ENCODE assay signal across 18 cellular contexts in genomic region chr4:95087657-95088455, GRCh38.
DNase-seq lines count a peak whose midpoint lies in the region; ATAC-seq, FAIRE-seq and TF ChIP-seq lines count a peak whose summit lies in the region.
"Had no signal": no experiment of that assay in that cellular context is flagged by ENCODE, and none has a peak within 500 bp of the region (broad histone marks: within the 10 kb centered on the region; RNA-seq: fewer than 3 reads in every experiment).

No MANE protein-coding gene starts in this region.

- no peak overlapping the region for H3K27ac ChIP-seq in GM23248
- H3K27ac ChIP-seq in pancreas, result no peak overlapping the region
- H3K27ac ChIP-seq: BLaER1 treated with 17β-estradiol and CSF1 and Interleukin-3, amounts not matched to agents 10 nM and 100 nM; body of pancreas had no signal

- H3K4me3 ChIP-seq in GM23248 (no peak overlapping the region), epithelial cell of esophagus (ENCODE audit: low read length) (no peak overlapping the region), pancreas (no peak overlapping the region)
- H3K4me3 ChIP-seq: BLaER1 treated with 17β-estradiol and CSF1 and Interleukin-3, amounts not matched to agents 10 nM and 100 nM; body of pancreas; HAP-1 had no signal

- 94 to 95% methylated on average over 2 of the region's 2 CpGs for WGBS in GM23248 (ENCODE audit: low coverage in 1 of 2, low lambda C conversion rate in 2 of 2, missing lambda C conversion rate in 2 of 2), 2 experiments
- WGBS in pancreas, 2 donors, result 70 to 80% methylated on average over 2 of the region's 2 CpGs

- 0 out of 2 replicates have a peak, but pooled peaks cover 5% of the 10 kb centered on the region for H3F3A ChIP-seq in GM23248 (ENCODE audit: insufficient read depth)

- H3K27me3 ChIP-seq in GM23248 (replicated peaks; ENCODE audit: insufficient read depth), result no peaks in the 10 kb centered on the region
- no peaks in the 10 kb centered on the region for H3K27me3 ChIP-seq in pancreas
- H3K27me3 ChIP-seq: BLaER1 treated with 17β-estradiol and CSF1 and Interleukin-3, amounts not matched to agents 10 nM and 100 nM; body of pancreas had no signal

- H4K20me1 ChIP-seq in GM23248 (ENCODE audit: insufficient read depth), result no peaks in the 10 kb centered on the region
- H4K20me1 ChIP-seq: BLaER1 treated with 17β-estradiol and CSF1 and Interleukin-3, amounts not matched to agents 10 nM and 100 nM had no signal

- TF ChIP-seq CTCF in epithelial cell of esophagus (IDR thresholded peaks at IDR 0.05; ENCODE audit: insufficient read depth, low read depth, low read length, missing control alignments), result no peak
- TF ChIP-seq CTCF in pancreas (IDR thresholded peaks at IDR 0.05), result no peak

- peak; percentile 32 for DNase-seq in GM23248
- DNase-seq in NCI-H69 (lab: John Stamatoyannopoulos, UW), result peak; percentile 46
- peak; percentile 40 for DNase-seq in epithelial cell of esophagus (ENCODE audit: low read depth)
- no peak for DNase-seq in pancreas
- DNase-seq in G401 (ENCODE audit: low spot score), result no peak
- no peak for DNase-seq in DMS153 treated with DMSO at 0.1 percent for 48 hours (lab: John Stamatoyannopoulos, UW; ENCODE audit: unreplicated experiment)
- no peak for DNase-seq in globus pallidus (ENCODE audit: low spot score)
- DNase-seq: activated B cell treated with CpG ODN at 0.5 μM for 24 hours; activated CD8-positive, alpha-beta memory T cell treated with anti-CD3 and anti-CD28 coated beads, Interleukin-2, amount 10 ng/mL, durations not matched to agents 7 days and 5 days; activated gamma-delta T cell treated with Interleukin-2 at 50 U/mL for 16 hours; body of pancreas; foreskin melanocyte; NCI-H1436; NCI-H524; stimulated activated naive CD4-positive, alpha-beta T cell treated with Interleukin-2 at 50 U/mL for 16 hours had no signal

- H3K9me3 ChIP-seq in GM23248 (ENCODE audit: low read depth) (no peaks in the 10 kb centered on the region), pancreas (no peaks in the 10 kb centered on the region)
- H3K9me3 ChIP-seq: BLaER1 treated with 17β-estradiol and CSF1 and Interleukin-3, amounts not matched to agents 10 nM and 100 nM; body of pancreas; HAP-1 had no signal

- no peaks in the 10 kb centered on the region for H3K79me2 ChIP-seq in GM23248 (ENCODE audit: insufficient read depth)

- no peaks in the 10 kb centered on the region; the same call in 1 of the 2 replicates for H3K9me2 ChIP-seq in GM23248 (ENCODE audit: insufficient read depth)

- FAIRE-seq in pancreas (lab: Jason Lieb, UNC), result peak; percentile 72
- FAIRE-seq: RCC 7860 had no signal

- no peak overlapping the region for H3K9ac ChIP-seq in GM23248
- H3K9ac ChIP-seq: BLaER1 treated with 17β-estradiol and CSF1 and Interleukin-3, amounts not matched to agents 10 nM and 100 nM had no signal

- no peak for ATAC-seq in pancreas
- ATAC-seq: activated CD8-positive, alpha-beta memory T cell treated with anti-CD3 and anti-CD28 coated beads, Interleukin-2, amount 10 ng/mL, durations not matched to agents 7 days and 5 days; body of pancreas had no signal

- H3K4me1 ChIP-seq in GM23248 (ENCODE audit: insufficient read depth) (0 out of 2 replicates have a peak, but pooled peaks cover 6% of the 10 kb centered on the region), pancreas (no peaks in the 10 kb centered on the region)
- H3K4me1 ChIP-seq: body of pancreas, HAP-1 had no signal

- peak overlapping the region; percentile 31; the same call in 1 of the 2 replicates for H2AFZ ChIP-seq in GM23248

- no peaks in the 10 kb centered on the region for H3K36me3 ChIP-seq in GM23248 (ENCODE audit: low read depth)
- no peaks in the 10 kb centered on the region for H3K36me3 ChIP-seq in pancreas
- H3K36me3 ChIP-seq: BLaER1 treated with 17β-estradiol and CSF1 and Interleukin-3, amounts not matched to agents 10 nM and 100 nM; HAP-1 had no signal

- in situ Hi-C loops in GM23248 (cut with MboI), result loop anchor here (10.0 kb wide), 1 partner anchor 463 kb away; no protein-coding TSS in a partner anchor
- in situ Hi-C loops in G401 (cut with HindIII; ENCODE audit: low sequenced_read_pairs), result no loop called here

- intact Hi-C loops in pancreas (cut with DNase I), result no loop called here

- no peak overlapping the region for H3K4me2 ChIP-seq in GM23248 (ENCODE audit: unreplicated experiment)
- H3K4me2 ChIP-seq: BLaER1 treated with 17β-estradiol and CSF1 and Interleukin-3, amounts not matched to agents 10 nM and 100 nM had no signal

Comparison
In these comparisons a context has a peak if more than half of its experiments do, and no peak if none do; other contexts are left out.
1. DNase-seq: peak in GM23248 (single experiment), NCI-H69 (single experiment) and epithelial cell of esophagus (single experiment); none in pancreas (0 of 6), G401 (single experiment), DMS153 treated with DMSO at 0.1 percent for 48 hours (single experiment) and globus pallidus (single experiment).